ENCODE assay signal across 11 cellular contexts in the genomic region with DNA sequence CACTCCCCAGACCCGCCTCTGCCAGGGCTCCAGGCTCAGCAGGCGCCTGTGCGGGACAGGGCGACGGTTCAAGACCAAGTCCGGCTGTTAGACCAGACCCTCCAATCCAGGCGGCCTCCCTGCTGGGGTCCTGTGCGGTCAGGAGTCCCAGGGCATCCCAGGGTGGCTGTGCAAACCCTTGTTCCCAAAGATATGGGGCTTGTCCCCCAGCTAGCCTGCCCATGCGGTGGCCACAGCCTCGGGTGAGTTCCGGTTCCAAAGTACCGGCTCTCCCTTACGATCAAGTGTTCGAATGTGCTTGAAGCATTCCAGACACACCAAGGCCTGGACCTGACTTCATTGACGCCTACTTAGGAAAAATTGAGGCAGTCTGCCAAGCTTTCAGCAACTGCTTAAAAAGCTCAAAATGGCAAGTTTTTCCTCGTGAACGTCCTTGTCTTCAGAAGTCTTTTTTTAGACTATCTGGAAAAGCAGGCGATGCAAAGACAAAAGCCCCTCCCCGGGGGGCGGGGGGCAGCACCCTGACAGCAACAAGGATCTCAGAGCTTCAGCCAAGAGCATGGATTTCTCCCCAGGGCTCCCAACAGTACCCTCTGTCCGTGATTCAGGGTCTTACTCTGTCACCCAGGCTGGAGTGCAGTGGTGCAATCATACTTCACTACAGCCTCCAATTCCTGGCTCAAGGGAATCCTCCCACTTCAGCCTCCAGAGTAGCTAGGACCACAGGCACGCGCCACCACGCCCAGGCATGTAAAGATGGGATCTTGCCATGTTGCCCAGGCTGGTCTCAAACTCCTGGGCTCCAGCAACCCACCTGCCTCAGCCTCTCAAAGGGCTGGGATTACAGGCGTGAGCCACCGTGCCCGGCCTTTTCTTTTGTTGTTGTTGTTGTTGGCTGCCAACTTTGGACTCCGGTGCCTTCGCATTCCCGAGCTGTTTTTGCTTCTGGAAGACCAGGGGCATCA. TPM values are rescaled to one million over a fixed set of nuclear protein-coding genes. Genes with fewer than 3 reads are reported as not detected.
DNase-seq lines count a peak whose midpoint lies in the region; ATAC-seq, FAIRE-seq and TF ChIP-seq lines count a peak whose summit lies in the region.
"Had no signal": no experiment of that assay in that cellular context is flagged by ENCODE, and none has a peak within 500 bp of the region (broad histone marks: within the 10 kb centered on the region; RNA-seq: fewer than 3 reads in every experiment).

No MANE protein-coding gene starts in this region.

- H2BK12ac ChIP-seq in mesenchymal stem cell (ENCODE audit: low read length in 2 of 2) = peak overlapping the region in 1 of 2 experiments; percentile 66

- H4K8ac ChIP-seq in mesenchymal stem cell (ENCODE audit: low read length) = no peak overlapping the region

- H2BK120ac ChIP-seq in mesenchymal stem cell (ENCODE audit: low read depth, low read length) = no peak overlapping the region

- TF ChIP-seq POLR2A in GM12878 (IDR thresholded peaks at IDR 0.05; ENCODE audit: low read depth, low read length) = no peak

- H4K20me1 ChIP-seq in GM12878 (ENCODE audit: control insufficient read depth, insufficient read depth) (no peaks in the 10 kb centered on the region), MM.1S (ENCODE audit: insufficient read depth, low read length) (no peaks in the 10 kb centered on the region)

- CTCF ChIA-PET in GM12878 (lab: Yijun Ruan, JAX) = interaction anchor here (2.1 kb wide), 1 partner anchor 190 kb away, joined by 7 read pairs; no protein-coding TSS in a partner anchor

- H3K27me3 ChIP-seq in GM12878 (replicated peaks in 1 of 2; ENCODE audit: control insufficient read depth in 2 of 2, insufficient read depth in 2 of 2, low read length in 1 of 2) (no peaks in the 10 kb centered on the region), mesenchymal stem cell (ENCODE audit: control insufficient read depth in 1 of 2, insufficient read depth in 1 of 2, low read length in 2 of 2) (no peaks in the 10 kb centered on the region), MM.1S (replicated peaks; ENCODE audit: insufficient read depth, low read length) (no peaks in the 10 kb centered on the region)

- H3K27ac ChIP-seq in GM12878 (ENCODE audit: control insufficient read depth, insufficient read depth) (no peak overlapping the region), mesenchymal stem cell (ENCODE audit: low read length, poor library complexity, severe bottlenecking) (no peak overlapping the region), temporal lobe (ENCODE audit: low read depth, low read length) (peak overlapping the region; percentile 31), MM.1S (ENCODE audit: low read length) (no peak overlapping the region)
- H3K27ac ChIP-seq: HL-60 had no signal

- H3K4me2 ChIP-seq in GM12878 (ENCODE audit: control insufficient read depth, insufficient read depth) = peak overlapping the region; percentile 55; the same call in 1 of the 2 replicates
- no peak overlapping the region for H3K4me2 ChIP-seq in mesenchymal stem cell (ENCODE audit: low read length, poor library complexity, severe bottlenecking)
- no peak overlapping the region for H3K4me2 ChIP-seq in MM.1S (ENCODE audit: low read depth, low read length)

- H3K4me1 ChIP-seq in GM12878 (ENCODE audit: control insufficient read depth, insufficient read depth, low read length) (peaks cover 5% of the 10 kb centered on the region), mesenchymal stem cell (ENCODE audit: control insufficient read depth, insufficient read depth, low read depth, low read length) (peaks cover 39% of the 10 kb centered on the region), MM.1S (ENCODE audit: low read length) (no peaks in the 10 kb centered on the region; the same call in 1 of the 2 replicates)

- peak overlapping the region; percentile 46 for H3K4me3 Mint-ChIP-seq in T-helper 2 cell treated with Interferon-gamma antibody and Interleukin-4, amounts not matched to agents 5 μg/mL and 100 μg/mL, for 36 hours

- RAD21 ChIA-PET in GM12878 (lab: Charles Lee; ENCODE audit: unreplicated experiment) = interaction anchor here (0.9 kb wide), 1 partner anchor 190 kb away, joined by 3 read pairs; no protein-coding TSS in a partner anchor

- no peak overlapping the region for H3K18ac ChIP-seq in mesenchymal stem cell (ENCODE audit: low read depth in 1 of 2, low read length in 2 of 2)

- H3K27me3 Mint-ChIP-seq in T-helper 2 cell treated with Interferon-gamma antibody and Interleukin-4, amounts not matched to agents 5 μg/mL and 100 μg/mL, for 36 hours (ENCODE audit: low read depth) = no peaks in the 10 kb centered on the region

- H3K79me2 ChIP-seq in GM12878 (ENCODE audit: control insufficient read depth, insufficient read depth, low read length) = peaks cover 1% of the 10 kb centered on the region
- H3K79me2 ChIP-seq in MM.1S (ENCODE audit: low read length) = no peaks in the 10 kb centered on the region

- peaks cover 43% of the 10 kb centered on the region for H3K79me1 ChIP-seq in mesenchymal stem cell (replicated peaks; ENCODE audit: low read length, poor library complexity, severe bottlenecking)

- H3K36me3 Mint-ChIP-seq in T-helper 2 cell treated with Interferon-gamma antibody and Interleukin-4, amounts not matched to agents 5 μg/mL and 100 μg/mL, for 36 hours (ENCODE audit: low read depth) = no peaks in the 10 kb centered on the region

- WGBS in GM12878 (ENCODE audit: insufficient coverage, insufficient replicate concordance, low lambda C conversion rate, missing lambda C conversion rate) = 88% methylated on average over 30 of the region's 30 CpGs
- WGBS in mesenchymal stem cell = 90% methylated on average over 30 of the region's 30 CpGs

- no peak for TF ChIP-seq EP300 in GM12878 (IDR thresholded peaks at IDR 0.05; ENCODE audit: borderline replicate concordance in 1 of 2, control insufficient read depth in 1 of 2, low read depth in 2 of 2, low read length in 2 of 2)

- in situ Hi-C loops in GM12878 (cut with MboI) = loop anchor here (5.0 to 10.0 kb wide), 2 partner anchors 195 to 1232 kb away; no protein-coding TSS in a partner anchor

- H3K36me3 ChIP-seq in GM12878 (ENCODE audit: control insufficient read depth in 2 of 2, insufficient read depth in 2 of 2, low read length in 1 of 2) = no peaks in the 10 kb centered on the region; a peak in 1 of 4 replicates
- H3K36me3 ChIP-seq in mesenchymal stem cell (ENCODE audit: control insufficient read depth in 1 of 2, insufficient read depth in 2 of 2, low read depth in 1 of 2, low read length in 2 of 2) = peaks cover 0 to 57% of the 10 kb centered on the region in 2 experiments
- H3K36me3 ChIP-seq in MM.1S (replicated peaks; ENCODE audit: insufficient read depth, low read length) = no peaks in the 10 kb centered on the region

- no peaks in the 10 kb centered on the region for H3K9me3 Mint-ChIP-seq in T-helper 2 cell treated with Interferon-gamma antibody and Interleukin-4, amounts not matched to agents 5 μg/mL and 100 μg/mL, for 36 hours

- H2BK5ac ChIP-seq in mesenchymal stem cell (ENCODE audit: low read depth, low read length, poor library complexity, severe bottlenecking) = no peak overlapping the region

- TF ChIP-seq CTCF in GM12878 (IDR thresholded peaks at IDR 0.05 in 2 of 3, conservative IDR thresholded peaks at IDR 0.05 in 1 of 3; ENCODE audit: control insufficient read depth in 2 of 3, extremely low read depth in 1 of 3, insufficient read depth in 1 of 3, low read depth in 3 of 3, low read length in 3 of 3) (no peak), MM.1S (IDR thresholded peaks at IDR 0.05; ENCODE audit: low read length) (no peak)

- no peak overlapping the region for H2BK15ac ChIP-seq in mesenchymal stem cell (ENCODE audit: low read depth, poor library complexity, severe bottlenecking)

- BruUV-seq in GM12878 (replicated peaks; lab: Mats Ljungman, UMichigan) = TSS peak; percentile 55

- intact Hi-C loops in GM12878 (cut with micrococcal nuclease; ENCODE audit: unreplicated experiment) = no loop called here

- no peak for DNase-seq in T-helper 2 cell treated with Interferon-gamma antibody and Interleukin-4, amounts not matched to agents 5 μg/mL and 100 μg/mL, for 36 hours (ENCODE audit: low spot score)
- DNase-seq in T-helper 2 cell (no peak), GM12878 (ENCODE audit: low read depth, low spot score) (no peak), mesenchymal stem cell (peak; percentile 63), MM.1S (no peak), SHP77 treated with DMSO at 0.1 percent for 48 hours (lab: John Stamatoyannopoulos, UW) (no peak)
- DNase-seq: stimulated activated CD8-positive, alpha-beta memory T cell treated with anti-CD3 and anti-CD28 coated beads, Interleukin-4, amount 100 ng/mL, for 48 hours had no signal

- no peak overlapping the region for H3K9ac ChIP-seq in GM12878 (ENCODE audit: control insufficient read depth, insufficient read depth, low read length)
- peak overlapping the region; percentile 74 for H3K9ac ChIP-seq in mesenchymal stem cell (ENCODE audit: low read length)
- H3K9ac ChIP-seq in MM.1S (ENCODE audit: low read length) = no peak overlapping the region

- no peak overlapping the region for H3K27ac Mint-ChIP-seq in T-helper 2 cell treated with Interferon-gamma antibody and Interleukin-4, amounts not matched to agents 5 μg/mL and 100 μg/mL, for 36 hours

- no peak overlapping the region for H4K91ac ChIP-seq in mesenchymal stem cell (ENCODE audit: low read length)

- H3F3A ChIP-seq in MM.1S (ENCODE audit: insufficient read depth, low read length) = 0 out of 2 replicates have a peak, but pooled peaks cover 3% of the 10 kb centered on the region

- POLR2A ChIA-PET in GM12878 (lab: Charles Lee) = no interaction called here

- H3K4me3 ChIP-seq in GM12878 = no peak overlapping the region
- H3K4me3 ChIP-seq in mesenchymal stem cell (ENCODE audit: insufficient read depth in 1 of 2, low read depth in 1 of 2, low read length in 2 of 2) = peak overlapping the region in 1 of 2 experiments; percentile 72
- no peak overlapping the region for H3K4me3 ChIP-seq in MM.1S (ENCODE audit: low read length)
- H3K4me3 ChIP-seq: A549 had no signal

- no peaks in the 10 kb centered on the region for H3K9me2 ChIP-seq in MM.1S (replicated peaks; ENCODE audit: insufficient read depth, low read length)

- H3K9me3 ChIP-seq in GM12878 (replicated peaks; ENCODE audit: control insufficient read depth, insufficient read depth, low read length) (no peaks in the 10 kb centered on the region), mesenchymal stem cell (ENCODE audit: control insufficient read depth, low read length) (no peaks in the 10 kb centered on the region), MM.1S (replicated peaks; ENCODE audit: insufficient read depth, low read length) (no peaks in the 10 kb centered on the region)
- H3K9me3 ChIP-seq: A549 had no signal

- SMC1A ChIA-PET in GM12878 (lab: Charles Lee; ENCODE audit: uncharacterized antibody, unreplicated experiment) = no interaction called here

- H2AFZ ChIP-seq in GM12878 (ENCODE audit: control insufficient read depth, low read depth, low read length) = no peak overlapping the region
- no peak overlapping the region for H2AFZ ChIP-seq in mesenchymal stem cell (ENCODE audit: low read depth, low read length)
- H2AFZ ChIP-seq in MM.1S (ENCODE audit: low read length) = no peak overlapping the region

- H3K14ac ChIP-seq in mesenchymal stem cell (ENCODE audit: low read length in 2 of 2) = peak overlapping the region in 1 of 2 experiments; percentile 38

- peak overlapping the region in 1 of 2 experiments; percentile 36 for H3K23ac ChIP-seq in mesenchymal stem cell (ENCODE audit: low read length in 2 of 2)

- TF ChIP-seq RAD21 in GM12878 (IDR thresholded peaks at IDR 0.05; ENCODE audit: insufficient read depth, low read depth, low read length) = no peak

- peak overlapping the region; percentile 16 for H2AK5ac ChIP-seq in mesenchymal stem cell (ENCODE audit: low read length, severe bottlenecking)

- no peak for FAIRE-seq in GM12878 (lab: Jason Lieb, UNC)
- FAIRE-seq: A549 had no signal

- ATAC-seq in GM12878 (no peak), HG02852 (IDR thresholded peaks at IDR 0.05; ENCODE audit: unreplicated experiment) (no peak)
- ATAC-seq: A549 had no signal

- H3K4ac ChIP-seq in mesenchymal stem cell (ENCODE audit: low read depth in 1 of 2, low read length in 2 of 2) = peak overlapping the region in 1 of 2 experiments; percentile 1

- peaks cover 2% of the 10 kb centered on the region for H3K4me1 Mint-ChIP-seq in T-helper 2 cell treated with Interferon-gamma antibody and Interleukin-4, amounts not matched to agents 5 μg/mL and 100 μg/mL, for 36 hours (ENCODE audit: low read depth)

RNA-seq across cellular contexts. Expression of a gene that starts 2.3 kb away (rescaled TPM):
- total RNA-seq in GM12878 (2013; cell fraction: nucleolus; rRNA removed) = 13.3 and 16.5 TPM in 2 replicates
- total RNA-seq in GM12878 (2014; rRNA removed) (32.5 and 34.7 TPM in 2 replicates), GM12878 (2014; rRNA removed; fragmentation: Illumina TruSeq; extraction: Trizol) (3.6 and 4.4 TPM in 2 replicates), GM12878 (2021) (68.5 and 71.2 TPM in 2 replicates), temporal lobe (24.6 TPM)
- polyA plus RNA-seq in GM12878 (2011; ENCODE audit: low read depth) = 7.1 TPM
- polyA plus RNA-seq in GM12878 (2011; rRNA removed) (2.6 and 7.0 TPM in 2 replicates), GM12878 (2014; fragmentation: Illumina TruSeq; extraction: Trizol) (0.43 and 2.6 TPM in 2 replicates), GM12878 (2014; fragmentation: Nextera tagmentation; extraction: Ambion mirVana) (1 to 10 TPM in 1 of 2 experiments, under 1 TPM in 1; 0.79 to 1.2 TPM), GM12878 (2014; rRNA removed) (89.9 and 91.8 TPM in 2 replicates), GM12878 (2016; fragmentation: Nextera tagmentation; extraction: Ambion mirVana) (10 to 100 TPM; 57.2 to 60.2 TPM)
- 13.0 and 30.7 TPM in 2 replicates for polyA plus RNA-seq in GM12878 (2011; cell fraction: cytosol; rRNA removed)
- polyA plus RNA-seq in GM12878 (2011; cell fraction: nucleus; rRNA removed) = 20.8 and 30.9 TPM in 2 replicates
- 26.3 and 32.4 TPM in 2 replicates for polyA plus RNA-seq in GM12878 (2012)
- polyA minus RNA-seq in GM12878 (2011; rRNA and poly(A)+ RNA removed) = 1.5 and 4.7 TPM in 2 replicates
- 3.3 and 9.1 TPM in 2 replicates for polyA minus RNA-seq in GM12878 (2011; cell fraction: cytosol; rRNA and poly(A)+ RNA removed)
- polyA minus RNA-seq in GM12878 (2011; cell fraction: nucleus; rRNA and poly(A)+ RNA removed) = 5.6 and 10.3 TPM in 2 replicates
- polyA plus RNA-seq in mesenchymal stem cell (2013, experiment 1 of 2) = 84.5 TPM
- 86.1 TPM for polyA plus RNA-seq in mesenchymal stem cell (2013, experiment 2 of 2)

RNA-seq across cellular contexts. Expression of a gene that starts 35.8 kb away (rescaled TPM):
- total RNA-seq in GM12878 (2013; cell fraction: nucleolus; rRNA removed) = 11.9 and 13.5 TPM in 2 replicates
- total RNA-seq in GM12878 (2014; rRNA removed) (2.1 and 3.2 TPM in 2 replicates), GM12878 (2014; rRNA removed; fragmentation: Illumina TruSeq; extraction: Trizol) (0.54 and 0.55 TPM in 2 replicates), GM12878 (2021) (11.6 and 14.9 TPM in 2 replicates), temporal lobe (26.1 TPM)
- polyA plus RNA-seq in GM12878 (2011; ENCODE audit: low read depth) = 1.7 TPM
- polyA plus RNA-seq in GM12878 (2011; rRNA removed) (0.99 and 1.4 TPM in 2 replicates), GM12878 (2014; fragmentation: Illumina TruSeq; extraction: Trizol) (2.4 and 3.8 TPM in 2 replicates), GM12878 (2014; fragmentation: Nextera tagmentation; extraction: Ambion mirVana) (under 1 TPM; 0.03 to 0.07 TPM), GM12878 (2014; rRNA removed) (4.8 and 5.2 TPM in 2 replicates), GM12878 (2016; fragmentation: Nextera tagmentation; extraction: Ambion mirVana) (under 1 TPM; 0.18 to 0.54 TPM)
- 1.7 and 2.1 TPM in 2 replicates for polyA plus RNA-seq in GM12878 (2011; cell fraction: cytosol; rRNA removed)
- polyA plus RNA-seq in GM12878 (2011; cell fraction: nucleus; rRNA removed) = 4.9 and 8.7 TPM in 2 replicates
- 4.4 and 4.7 TPM in 2 replicates for polyA plus RNA-seq in GM12878 (2012)
- polyA minus RNA-seq in GM12878 (2011; rRNA and poly(A)+ RNA removed) = 1.0 and 2.2 TPM in 2 replicates
- 2.9 and 3.6 TPM in 2 replicates for polyA minus RNA-seq in GM12878 (2011; cell fraction: cytosol; rRNA and poly(A)+ RNA removed)
- 3.9 and 4.3 TPM in 2 replicates for polyA minus RNA-seq in GM12878 (2011; cell fraction: nucleus; rRNA and poly(A)+ RNA removed)
- polyA plus RNA-seq in mesenchymal stem cell (2013, experiment 1 of 2) = 43.3 TPM
- 44.2 TPM for polyA plus RNA-seq in mesenchymal stem cell (2013, experiment 2 of 2)
